Comparison of ENCODE assay signal across 27 cellular contexts in the genomic region with DNA sequence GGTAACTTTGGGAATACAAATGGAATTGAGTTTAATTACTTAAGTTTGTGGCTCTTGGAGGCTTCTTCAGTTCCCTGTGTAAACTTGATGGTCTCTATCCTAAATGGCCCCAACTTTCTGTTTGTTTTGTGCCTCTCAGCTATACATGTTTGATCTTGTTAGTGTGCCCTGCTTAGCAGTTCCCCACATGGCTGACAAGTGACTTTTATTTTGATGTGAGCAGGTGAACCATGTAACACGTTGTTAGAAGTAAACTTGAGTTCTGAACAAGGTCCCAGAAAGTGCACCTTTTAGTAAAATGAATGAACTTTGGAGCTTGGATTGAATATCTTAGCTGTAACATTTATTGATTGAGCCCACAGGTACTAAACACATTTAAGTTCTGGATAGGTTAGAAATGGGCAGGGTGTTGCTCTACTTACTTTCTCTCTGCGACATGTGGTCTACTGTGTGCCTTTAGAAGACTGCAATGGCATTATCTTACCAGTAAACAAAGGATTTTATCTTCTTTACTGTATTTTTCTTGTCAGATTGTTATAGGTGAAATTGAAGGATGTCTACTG.
"Had no signal": no experiment of that assay in that cellular context is flagged by ENCODE, and none has a peak within 500 bp of the region (broad histone marks: within the 10 kb centered on the region; RNA-seq: fewer than 3 reads in every experiment).

No MANE protein-coding gene starts in this region.

- H3K27me3 Mint-ChIP-seq: activated CD4-positive, alpha-beta memory T cell treated with anti-CD3 and anti-CD28 coated beads, Interleukin-2, amount 10 ng/mL, durations not matched to agents 7 days and 5 days; activated CD4-positive, alpha-beta T cell treated with anti-CD3 and anti-CD28 coated beads, Interleukin-2, amount 10 ng/mL, durations not matched to agents 24 days and 14 days; activated naive CD8-positive, alpha-beta T cell treated with anti-CD3 and anti-CD28 coated beads, Interleukin-2, amount 50 U/mL, for 24 hours; activated T-helper 17 cell treated with anti-CD3 and anti-CD28 coated beads, Interleukin-2, amount 50 U/mL, for 72 hours; stimulated activated naive CD8-positive, alpha-beta T cell treated with anti-CD3 and anti-CD28 coated beads, Interleukin-15, amount 100 ng/mL, for 72 hours; T-cell had no signal

- H3K4me3 ChIP-seq: gastroesophageal sphincter, ovary, prostate gland, right atrium auricular region, transverse colon, uterus had no signal

- H3K27ac Mint-ChIP-seq: activated CD4-positive, alpha-beta memory T cell treated with anti-CD3 and anti-CD28 coated beads, Interleukin-2, amount 10 ng/mL, durations not matched to agents 7 days and 5 days; activated CD4-positive, alpha-beta T cell treated with anti-CD3 and anti-CD28 coated beads, Interleukin-2, amount 10 ng/mL, durations not matched to agents 24 days and 14 days; activated naive CD8-positive, alpha-beta T cell treated with anti-CD3 and anti-CD28 coated beads, Interleukin-2, amount 50 U/mL, for 24 hours; activated T-helper 17 cell treated with anti-CD3 and anti-CD28 coated beads, Interleukin-2, amount 50 U/mL, for 72 hours; mesothelial cell of epicardium; nephron; stimulated activated naive CD8-positive, alpha-beta T cell treated with anti-CD3 and anti-CD28 coated beads, Interleukin-15, amount 100 ng/mL, for 72 hours; T-cell; T-helper 2 cell treated with Interferon-gamma antibody and Interleukin-4, amounts not matched to agents 5 μg/mL and 100 μg/mL, for 36 hours had no signal

- ATAC-seq: activated CD4-positive, CD25-positive, alpha-beta regulatory T cell treated with anti-CD3 and anti-CD28 coated beads, Interleukin-2, amount 50 U/mL, for 24 hours; activated naive CD8-positive, alpha-beta T cell treated with anti-CD3 and anti-CD28 coated beads, Interleukin-2, amount 50 U/mL, for 24 hours; activated T-helper 17 cell treated with anti-CD3 and anti-CD28 coated beads, Interleukin-2, amount 50 U/mL, for 72 hours; gastroesophageal sphincter; left ventricle myocardium superior; stimulated activated naive CD8-positive, alpha-beta T cell treated with anti-CD3 and anti-CD28 coated beads, Interleukin-15, amount 100 ng/mL, for 72 hours; T-cell had no signal

- H3K36me3 ChIP-seq: ovary, prostate gland, uterus had no signal

- H3K27ac ChIP-seq: gastroesophageal sphincter, neutrophil, ovary, prostate gland, right atrium auricular region, transverse colon, uterus, VCaP had no signal

- H3K27me3 ChIP-seq: gastroesophageal sphincter, neutrophil, ovary, right atrium auricular region, transverse colon, uterus had no signal

- DNase-seq: activated CD4-positive, alpha-beta memory T cell treated with anti-CD3 and anti-CD28 coated beads, Interleukin-2, amount 10 ng/mL, durations not matched to agents 7 days and 5 days; activated CD4-positive, alpha-beta T cell treated with anti-CD3 and anti-CD28 coated beads, Interleukin-2, amount 10 ng/mL, durations not matched to agents 24 days and 14 days; activated naive CD4-positive, alpha-beta T cell; activated naive CD8-positive, alpha-beta T cell treated with anti-CD3 and anti-CD28 coated beads, Interleukin-2, amount 50 U/mL, for 24 hours; central memory CD4-positive, alpha-beta T cell; dermis blood vessel endothelial cell; effector CD8-positive, alpha-beta T cell; head of caudate nucleus; hypothalamus; left ventricle myocardium superior; mammary epithelial cell; ovary; stimulated activated CD4-positive, alpha-beta T cell treated with anti-CD3 and anti-CD28 coated beads, Interleukin-4, amount 100 ng/mL, for 4 hours; stimulated activated naive CD8-positive, alpha-beta T cell treated with anti-CD3 and anti-CD28 coated beads, Interleukin-15, amount 100 ng/mL, for 72 hours; T-cell; transverse colon; uterus had no signal

- H3K9me3 Mint-ChIP-seq: activated CD4-positive, alpha-beta memory T cell treated with anti-CD3 and anti-CD28 coated beads, Interleukin-2, amount 10 ng/mL, durations not matched to agents 7 days and 5 days; activated CD4-positive, alpha-beta T cell treated with anti-CD3 and anti-CD28 coated beads, Interleukin-2, amount 10 ng/mL, durations not matched to agents 24 days and 14 days; activated naive CD8-positive, alpha-beta T cell treated with anti-CD3 and anti-CD28 coated beads, Interleukin-2, amount 50 U/mL, for 24 hours; activated T-helper 17 cell treated with anti-CD3 and anti-CD28 coated beads, Interleukin-2, amount 50 U/mL, for 72 hours; mesothelial cell of epicardium; nephron; stimulated activated naive CD8-positive, alpha-beta T cell treated with anti-CD3 and anti-CD28 coated beads, Interleukin-15, amount 100 ng/mL, for 72 hours; T-cell; T-helper 2 cell treated with Interferon-gamma antibody and Interleukin-4, amounts not matched to agents 5 μg/mL and 100 μg/mL, for 36 hours had no signal

- H3K4me1 ChIP-seq: uterus had no signal

- H3K4me3 Mint-ChIP-seq: activated CD4-positive, alpha-beta memory T cell treated with anti-CD3 and anti-CD28 coated beads, Interleukin-2, amount 10 ng/mL, durations not matched to agents 7 days and 5 days; activated CD4-positive, alpha-beta T cell treated with anti-CD3 and anti-CD28 coated beads, Interleukin-2, amount 10 ng/mL, durations not matched to agents 24 days and 14 days; activated naive CD8-positive, alpha-beta T cell treated with anti-CD3 and anti-CD28 coated beads, Interleukin-2, amount 50 U/mL, for 24 hours; activated T-helper 17 cell treated with anti-CD3 and anti-CD28 coated beads, Interleukin-2, amount 50 U/mL, for 72 hours; mesothelial cell of epicardium; stimulated activated naive CD8-positive, alpha-beta T cell treated with anti-CD3 and anti-CD28 coated beads, Interleukin-15, amount 100 ng/mL, for 72 hours; T-cell; T-helper 2 cell treated with Interferon-gamma antibody and Interleukin-4, amounts not matched to agents 5 μg/mL and 100 μg/mL, for 36 hours had no signal

- H3K9me3 ChIP-seq: gastroesophageal sphincter, neutrophil, ovary, prostate gland, right atrium auricular region, transverse colon, uterus had no signal
